In the genomic region with DNA sequence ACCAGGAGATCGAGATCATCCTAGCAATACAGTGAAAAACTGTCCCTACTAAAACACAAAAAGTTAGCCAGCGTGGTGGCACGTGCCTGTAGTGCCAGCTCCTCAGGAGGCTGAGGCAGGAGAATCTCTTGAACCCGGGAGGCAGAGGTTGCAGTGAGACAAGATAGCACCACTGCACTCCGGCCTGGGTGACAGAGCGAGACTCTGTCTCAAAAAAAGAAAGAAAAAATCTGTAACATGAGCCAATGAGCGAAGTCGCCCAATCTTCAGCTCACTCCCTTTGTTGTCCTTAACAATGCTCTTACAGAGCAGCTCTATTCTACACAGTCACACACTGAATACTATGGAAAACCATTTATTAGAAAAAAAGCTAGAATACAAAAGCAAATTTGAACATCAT, we compare ENCODE assay signal across 20 cellular contexts. TPM values are rescaled to one million over a fixed set of nuclear protein-coding genes. Genes with fewer than 3 reads are reported as not detected.
A peak's percentile ranks its signal among the peaks of the same experiment; 100 is the strongest.
DNase-seq lines count a peak whose midpoint lies in the region; ATAC-seq and TF ChIP-seq lines count a peak whose summit lies in the region.
"Had no signal": no experiment of that assay in that cellular context is flagged by ENCODE, and none has a peak within 500 bp of the region (broad histone marks: within the 10 kb centered on the region; RNA-seq: fewer than 3 reads in every experiment).

No MANE protein-coding gene starts in this region.

- H3K9me3 ChIP-seq in H9 (ENCODE audit: control insufficient read depth, low read depth, low read length) (no peaks in the 10 kb centered on the region), parathyroid adenoma (ENCODE audit: control insufficient read depth, low read length) (no peaks in the 10 kb centered on the region)

- no peak overlapping the region for H3K14ac ChIP-seq in H9 (ENCODE audit: insufficient read depth, low read length)

- H4K91ac ChIP-seq in H9 (ENCODE audit: insufficient read length, low read depth, low read length) = no peak overlapping the region

- H3K27me3 ChIP-seq in H9 (ENCODE audit: insufficient read depth, low read length) = no peaks in the 10 kb centered on the region
- H3K27me3 ChIP-seq in parathyroid adenoma (ENCODE audit: control insufficient read depth, insufficient read depth, low read length) = no peaks in the 10 kb centered on the region

- no peak overlapping the region for H3K9ac ChIP-seq in H9 (ENCODE audit: extremely low read depth, insufficient read length, low read length)
- H3K9ac ChIP-seq in parathyroid adenoma = no peak overlapping the region

- H3K79me2 ChIP-seq in H9 (ENCODE audit: insufficient read depth, low read length) (no peaks in the 10 kb centered on the region), parathyroid adenoma (peaks cover under 1% of the 10 kb centered on the region)

- no peak for ATAC-seq in GM21723 (IDR thresholded peaks at IDR 0.05; ENCODE audit: unreplicated experiment)
- ATAC-seq: Right ventricle myocardium inferior had no signal

- no CpG with 5 or more reads among the region's 8 CpGs for WGBS in H9 (ENCODE audit: extremely low coverage, insufficient read length, low lambda C conversion rate)

- H3T11ph ChIP-seq in H9 (ENCODE audit: low read length) = no peak overlapping the region

- H3K27ac ChIP-seq in H9 (ENCODE audit: insufficient read length, low read depth, low read length) (no peak overlapping the region), angular gyrus (ENCODE audit: low read depth, low read length) (peak overlapping the region; percentile 93), parathyroid adenoma (peak overlapping the region; percentile 19)
- H3K27ac ChIP-seq: PC-9 had no signal

- DNase-seq in H9 = no peak
- DNase-seq in inferior parietal cortex (ENCODE audit: extremely low spot score) = peak; percentile 41
- DNase-seq in cortex of kidney (lab: John Stamatoyannopoulos, UW) = no peak
- DNase-seq in RPMI8226 = no peak
- no peak for DNase-seq in DMS153 (lab: John Stamatoyannopoulos, UW)
- DNase-seq: AML-193; Calu3; CD4-positive, CD25-positive, alpha-beta regulatory T cell; DMS79; Karpas-422; MM.1S; NCI-H1105; NCI-H1694 treated with DMSO at 0.1 percent for 48 hours; NCI-H446; NCI-H774 had no signal

- H3K4me3 ChIP-seq in parathyroid adenoma (ENCODE audit: low read depth, low read length) = no peak overlapping the region
- H3K4me3 ChIP-seq: PC-9 had no signal

- peaks cover 0 to 4% (median 0%) of the 10 kb centered on the region in 3 experiments; a peak in 1 of 7 replicates for H3K36me3 Mint-ChIP-seq in H9 (ENCODE audit: insufficient read depth in 1 of 3, low read depth in 3 of 3)
- H3K36me3 Mint-ChIP-seq: CD4-positive, CD25-positive, alpha-beta regulatory T cell had no signal

- H3K56ac ChIP-seq in H9 (ENCODE audit: insufficient read length, low read depth, low read length) = no peak overlapping the region

- H4K5ac ChIP-seq in H9 (ENCODE audit: insufficient read length, low read depth, low read length) = no peak overlapping the region

- H3K4me1 ChIP-seq in H9 (ENCODE audit: insufficient read depth, low read length) (peaks cover 2% of the 10 kb centered on the region; the same call in 1 of the 2 replicates), parathyroid adenoma (peaks cover 10% of the 10 kb centered on the region)

- no peaks in the 10 kb centered on the region for H4K20me1 ChIP-seq in H9 (ENCODE audit: control insufficient read depth, insufficient read depth, insufficient read length)

- no peak overlapping the region for H3K4ac ChIP-seq in H9 (ENCODE audit: low read depth, low read length)

- H2BK15ac ChIP-seq in H9 (ENCODE audit: low read depth, low read length) = no peak overlapping the region

- H2AFZ ChIP-seq in H9 (ENCODE audit: low read length) = no peak overlapping the region
- H2AFZ ChIP-seq in parathyroid adenoma = peak overlapping the region; percentile 19
- H2AFZ ChIP-seq: PC-9 had no signal

- no peaks in the 10 kb centered on the region for H3K9me3 Mint-ChIP-seq in H9
- H3K9me3 Mint-ChIP-seq: CD4-positive, CD25-positive, alpha-beta regulatory T cell had no signal

- no peak overlapping the region for H2BK5ac ChIP-seq in H9 (ENCODE audit: insufficient read length, low read length)

- no peak overlapping the region for H3K18ac ChIP-seq in H9 (ENCODE audit: insufficient read length, low read depth, low read length)

- H3K23me2 ChIP-seq in H9 (ENCODE audit: insufficient read length, low read depth, low read length, poor library complexity, severe bottlenecking) = no peaks in the 10 kb centered on the region

- H2AK5ac ChIP-seq in H9 (ENCODE audit: insufficient read length, low read length) = no peak overlapping the region

- no peak overlapping the region for H2BK12ac ChIP-seq in H9 (ENCODE audit: insufficient read length, low read depth, low read length)

- H2BK120ac ChIP-seq in H9 (ENCODE audit: low read depth, low read length, poor library complexity, severe bottlenecking) = no peak overlapping the region

- TF ChIP-seq CTCF in H9 (conservative IDR thresholded peaks at IDR 0.05) = no peak
- no peak for TF ChIP-seq CTCF in parathyroid adenoma (IDR thresholded peaks at IDR 0.05)

- H3K27me3 Mint-ChIP-seq in H9 (ENCODE audit: low read depth) = no peaks in the 10 kb centered on the region
- H3K27me3 Mint-ChIP-seq: CD4-positive, CD25-positive, alpha-beta regulatory T cell had no signal

- peaks cover 3% of the 10 kb centered on the region for H3K79me1 ChIP-seq in H9 (ENCODE audit: insufficient read depth, low read depth, low read length, poor library complexity, severe bottlenecking)

- H3K4me3 Mint-ChIP-seq in H9 = no peak overlapping the region
- H3K4me3 Mint-ChIP-seq: CD4-positive, CD25-positive, alpha-beta regulatory T cell had no signal

- H3K23ac ChIP-seq in H9 (ENCODE audit: insufficient read length, low read depth, low read length) = no peak overlapping the region

- H3K36me3 ChIP-seq in parathyroid adenoma (ENCODE audit: control insufficient read depth, insufficient read depth, low read length) = no peaks in the 10 kb centered on the region

- H3K27ac Mint-ChIP-seq in H9 = peak overlapping the region in 2 of 3 experiments; percentile 61 to 72; a peak in 2 of 7 replicates
- H3K27ac Mint-ChIP-seq: CD4-positive, CD25-positive, alpha-beta regulatory T cell had no signal

- H2BK20ac ChIP-seq in H9 (ENCODE audit: low read depth, low read length, poor library complexity, severe bottlenecking) = no peak overlapping the region

- H3K4me2 ChIP-seq in H9 (ENCODE audit: insufficient read depth, insufficient read length, low read length) (no peak overlapping the region), parathyroid adenoma (ENCODE audit: low read length) (no peak overlapping the region)
- H3K4me2 ChIP-seq: PC-9 had no signal

- no peak overlapping the region for H4K8ac ChIP-seq in H9 (replicated peaks; ENCODE audit: insufficient read length, low read depth, low read length)

- peaks cover 26 to 33% of the 10 kb centered on the region in 2 experiments for H3K4me1 Mint-ChIP-seq in H9

RNA-seq across cellular contexts. Expression of a gene that starts 22.0 kb away (rescaled TPM):
- 65.0 and 70.9 TPM in 2 replicates for total RNA-seq in H9 (2021)
